Comparison of ENCODE assay signal across 19 cellular contexts in genomic region chr12:113133036-113133435, GRCh38. TPM values are rescaled to one million over a fixed set of nuclear protein-coding genes. Genes with fewer than 3 reads are reported as not detected.
"Had no signal": no experiment of that assay in that cellular context is flagged by ENCODE, and none has a peak within 500 bp of the region (broad histone marks: within the 10 kb centered on the region; RNA-seq: fewer than 3 reads in every experiment).

No MANE protein-coding gene starts in this region.

- H3K4me1 ChIP-seq: pancreas had no signal

- H3K4me1 Mint-ChIP-seq: neural crest cell had no signal

- H2AFZ ChIP-seq: hepatocyte had no signal

- H3K4me3 Mint-ChIP-seq: activated CD8-positive, alpha-beta T cell treated with anti-CD3 and anti-CD28 coated beads, Interleukin-2, amount 10 ng/mL, durations not matched to agents 7 days and 5 days; activated T-helper 1 cell treated with anti-CD3 and anti-CD28 coated beads, Interleukin-12 subunit alpha, Interleukin-12 subunit beta, Interleukin-2, Interleukin-4 antibody, amounts not matched to agents 30 ng/mL and 10 ng/mL and 1 ng/mL, durations not matched to agents 14 hours and 24 hours and 36 hours; effector memory CD8-positive, alpha-beta T cell; neural crest cell; WTC11 had no signal

- H3K4me3 ChIP-seq: coronary artery, hepatocyte, pancreas, skin epidermis, transverse colon had no signal

- H3K4me2 ChIP-seq: hepatocyte had no signal

- H3K27me3 ChIP-seq: pancreas had no signal

- H3K9me3 Mint-ChIP-seq: activated T-helper 1 cell treated with anti-CD3 and anti-CD28 coated beads, Interleukin-12 subunit alpha, Interleukin-12 subunit beta, Interleukin-2, Interleukin-4 antibody, amounts not matched to agents 30 ng/mL and 10 ng/mL and 1 ng/mL, durations not matched to agents 14 hours and 24 hours and 36 hours; effector memory CD8-positive, alpha-beta T cell; neural crest cell; WTC11 had no signal

- H3K27ac Mint-ChIP-seq: activated CD8-positive, alpha-beta T cell treated with anti-CD3 and anti-CD28 coated beads, Interleukin-2, amount 10 ng/mL, durations not matched to agents 7 days and 5 days; activated T-helper 1 cell treated with anti-CD3 and anti-CD28 coated beads, Interleukin-12 subunit alpha, Interleukin-12 subunit beta, Interleukin-2, Interleukin-4 antibody, amounts not matched to agents 30 ng/mL and 10 ng/mL and 1 ng/mL, durations not matched to agents 14 hours and 24 hours and 36 hours; WTC11 had no signal

- H3K79me2 ChIP-seq: hepatocyte had no signal

- H3K27ac ChIP-seq: coronary artery, epithelial cell of prostate, hepatocyte, pancreas, skin epidermis, transverse colon had no signal

- ATAC-seq: activated CD8-positive, alpha-beta T cell treated with anti-CD3 and anti-CD28 coated beads, Interleukin-2, amount 10 ng/mL, durations not matched to agents 7 days and 5 days; effector memory CD8-positive, alpha-beta T cell; left ventricle myocardium superior; pancreas; WTC11 had no signal

- H3K9me3 ChIP-seq: pancreas, transverse colon had no signal

- H3K36me3 Mint-ChIP-seq: WTC11 had no signal

- DNase-seq: activated CD4-positive, alpha-beta T cell treated with anti-CD3 and anti-CD28 coated beads for 48 hours; activated CD8-positive, alpha-beta T cell treated with anti-CD3 and anti-CD28 coated beads, Interleukin-2, amount 10 ng/mL, durations not matched to agents 7 days and 5 days; activated naive CD4-positive, alpha-beta T cell treated with Interleukin-2 at 50 U/mL for 16 hours; caudate nucleus; effector memory CD8-positive, alpha-beta T cell; left ventricle myocardium superior; mesendoderm; retina; transverse colon had no signal

- H3K36me3 ChIP-seq: pancreas, transverse colon had no signal

RNA-seq across cellular contexts. Expression of gene RASAL1, which starts 2.5 kb away (rescaled TPM):
- total RNA-seq: hepatocyte; left ventricle myocardium superior; neural crest cell; T-helper 1 cell treated with Interleukin-12 subunit alpha and Interleukin-12 subunit beta and Interleukin-4 antibody, amounts not matched to agents 30 ng/mL and 1 ng/mL, for 36 hours had no signal

RNA-seq across cellular contexts. Expression of gene CFAP73, which starts 16.5 kb away (rescaled TPM):
- total RNA-seq: hepatocyte, kidney epithelial cell, left ventricle myocardium superior, neural crest cell, transverse colon had no signal
- polyA plus RNA-seq: hepatocyte had no signal
